In the genomic region with DNA sequence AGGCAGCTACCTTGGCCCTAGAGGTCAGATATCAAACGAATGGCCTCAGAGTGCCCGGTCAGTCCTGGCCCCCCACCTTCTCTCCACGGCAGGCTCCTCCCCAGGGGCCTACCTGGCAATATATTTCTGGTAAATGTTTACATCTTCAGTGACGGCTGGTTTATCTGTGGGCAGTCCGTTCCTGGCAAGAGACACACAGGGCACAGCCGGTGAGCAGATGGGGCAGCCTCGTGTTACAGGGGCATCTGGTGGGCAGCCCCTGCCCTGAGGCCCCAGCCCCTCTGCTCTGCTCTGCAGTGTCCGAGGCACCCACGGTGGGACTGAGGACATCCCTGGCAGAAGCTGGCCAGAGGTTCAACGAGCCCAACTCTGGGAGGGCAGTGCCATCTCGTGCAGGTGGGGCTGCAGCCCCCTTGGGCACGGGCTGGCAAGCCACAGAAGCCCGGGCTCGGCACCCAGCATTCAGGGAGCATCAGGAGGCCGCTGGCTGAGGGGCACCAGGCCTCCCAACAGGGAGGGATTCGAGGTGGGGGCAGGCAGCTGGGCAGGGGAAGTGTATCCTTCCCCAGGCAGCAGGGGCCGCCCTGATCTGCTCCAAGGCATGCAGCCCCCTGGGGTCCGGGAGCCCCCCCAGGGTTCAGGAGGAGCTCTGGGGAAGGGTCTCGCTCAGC, we compare ENCODE assay signal across 18 cellular contexts.
"Had no signal": no experiment of that assay in that cellular context is flagged by ENCODE, and none has a peak within 500 bp of the region (broad histone marks: within the 10 kb centered on the region; RNA-seq: fewer than 3 reads in every experiment).

No MANE protein-coding gene starts in this region.

- DNase-seq: cortex of kidney; effector memory CD4-positive, alpha-beta T cell; immature natural killer cell; left cardiac atrium; left ventricle myocardium inferior; lower lobe of right lung; midbrain; naive B cell; psoas muscle; stimulated activated CD4-positive, alpha-beta T cell treated with anti-CD3 and anti-CD28 coated beads, Interleukin-2, amount 100 ng/mL, for 24 hours; stimulated activated CD4-positive, alpha-beta T cell treated with anti-CD3 and anti-CD28 coated beads, Interleukin-4, amount 100 ng/mL, for 4 hours; stimulated activated naive B cell treated with anti-CD40 and anti-IgM and Interleukin-4, amounts not matched to agents 10 μg/mL and 1 μg/mL and 100 μg/mL, for 72 hours; stimulated activated naive CD8-positive, alpha-beta T cell treated with anti-CD3 and anti-CD28 coated beads, Interleukin-15, amount 100 ng/mL, for 72 hours had no signal

- H3K9me3 ChIP-seq: left ventricle myocardium inferior, lower lobe of right lung, psoas muscle, vagina had no signal

- H3K4me3 ChIP-seq: left ventricle myocardium inferior, lower lobe of right lung, psoas muscle, skin epidermis, vagina had no signal

- ATAC-seq: esophagus mucosa; left cardiac atrium; lower lobe of right lung; psoas muscle; sciatic nerve; stimulated activated naive B cell treated with anti-CD40 and anti-IgM and Interleukin-4, amounts not matched to agents 10 μg/mL and 1 μg/mL and 100 μg/mL, for 72 hours; stimulated activated naive CD8-positive, alpha-beta T cell treated with anti-CD3 and anti-CD28 coated beads, Interleukin-15, amount 100 ng/mL, for 72 hours had no signal

- H3K27ac ChIP-seq: left ventricle myocardium inferior, lower lobe of right lung, parathyroid adenoma, psoas muscle, skin epidermis, vagina had no signal

- H3K27me3 ChIP-seq: vagina had no signal

- H3K4me1 ChIP-seq: parathyroid adenoma, vagina had no signal

- H3K9ac ChIP-seq: parathyroid adenoma had no signal
